Comparison of ENCODE assay signal across 1 cellular context in genomic region chr21:46458315-46459023, GRCh38.
TF ChIP-seq lines count a peak whose summit lies in the region.

Gene DIP2A (plus strand): TSS chr21:46458891. CDS start chr21:46459132, 241 bp downstream.

TF ChIP-seq in K562, 482 proteins besides CTCF, POLR2A, EP300 and RAD21 (continued from another document and continues in another):
- TF ChIP-seq STAG1 (CRISPR knock-in tag; IDR thresholded peaks at IDR 0.05; ENCODE audit: borderline replicate concordance) (no peak), CREB5 (CRISPR knock-in tag; IDR thresholded peaks at IDR 0.05) (no peak), SPI1 (IDR thresholded peaks at IDR 0.05; ENCODE audit: borderline replicate concordance, low read depth, low read length) (no peak), SP2 (IDR thresholded peaks at IDR 0.05; ENCODE audit: extremely low read depth, low read depth, low read length, poor library complexity, severe bottlenecking) (no peak), TCF7 (IDR thresholded peaks at IDR 0.05; ENCODE audit: borderline replicate concordance) (peak; percentile 50; the same call in 1 of the 2 replicates), ZNF57 (CRISPR knock-in tag; IDR thresholded peaks at IDR 0.05) (no peak), C11orf30 (IDR thresholded peaks at IDR 0.05; ENCODE audit: low read depth) (no peak; the same call in 1 of the 2 replicates), HBP1 (CRISPR knock-in tag; IDR thresholded peaks at IDR 0.05) (no peak), ZNF639 (CRISPR knock-in tag; conservative IDR thresholded peaks at IDR 0.05 in 1 of 2, IDR thresholded peaks at IDR 0.05 in 1 of 2) (peak in 1 of 2 experiments; percentile 93; a peak in 2 of 4 replicates), ZBTB8A (IDR thresholded peaks at IDR 0.05; ENCODE audit: partially characterized antibody) (no peak), CREM (IDR thresholded peaks at IDR 0.05; ENCODE audit: low read depth) (peak; percentile 81), ZNF583 (CRISPR knock-in tag; IDR thresholded peaks at IDR 0.05) (peak; percentile 94), HNRNPLL (IDR thresholded peaks at IDR 0.05; ENCODE audit: low read depth, low read length, poor library complexity, severe bottlenecking) (peak; percentile 61), ATF3 (IDR thresholded peaks at IDR 0.05) (no peak), ATF3 (CRISPR knock-in tag; conservative IDR thresholded peaks at IDR 0.05) (peak; percentile 66; the same call in 1 of the 2 replicates), NCOR1 (IDR thresholded peaks at IDR 0.05) (peak; percentile 61), MAFK (IDR thresholded peaks at IDR 0.05; ENCODE audit: low read length) (no peak), GABPB2 (CRISPR knock-in tag; conservative IDR thresholded peaks at IDR 0.05) (no peak), KAT7 (CRISPR knock-in tag; IDR thresholded peaks at IDR 0.05; ENCODE audit: borderline replicate concordance) (no peak; the same call in 1 of the 2 replicates), CHD1 (IDR thresholded peaks at IDR 0.05; ENCODE audit: low read length) (peak; percentile 62), ZNF699 (CRISPR knock-in tag; IDR thresholded peaks at IDR 0.05; ENCODE audit: insufficient replicate concordance) (no peak), ZNF449 (CRISPR knock-in tag; IDR thresholded peaks at IDR 0.05) (no peak), MCM3 (IDR thresholded peaks at IDR 0.05) (no peak), RBM14 (IDR thresholded peaks at IDR 0.05; ENCODE audit: borderline replicate concordance, insufficient read depth, low read depth, low read length) (0 out of 2 replicates have a peak, but pooled peaks have one; percentile 77), ELF2 (CRISPR knock-in tag; IDR thresholded peaks at IDR 0.05) (0 out of 2 replicates have a peak, but pooled peaks have one; percentile 59), DIDO1 (tag; IDR thresholded peaks at IDR 0.05; ENCODE audit: low read depth) (0 out of 2 replicates have a peak, but pooled peaks have one; percentile 26), LEF1 (IDR thresholded peaks at IDR 0.05) (no peak), SREBF2 (CRISPR knock-in tag; IDR thresholded peaks at IDR 0.05) (no peak), ATF1 (CRISPR knock-in tag; IDR thresholded peaks at IDR 0.05) (0 out of 2 replicates have a peak, but pooled peaks have one; percentile 41), ATF1 (tag; IDR thresholded peaks at IDR 0.05) (peak; percentile 91), MCM7 (IDR thresholded peaks at IDR 0.05) (no peak), HEY1 (CRISPR knock-in tag; IDR thresholded peaks at IDR 0.05; ENCODE audit: borderline replicate concordance) (no peak), ZNF436 (CRISPR knock-in tag; IDR thresholded peaks at IDR 0.05) (no peak), ZNF830 (CRISPR knock-in tag; IDR thresholded peaks at IDR 0.05) (no peak), EHMT2 (IDR thresholded peaks at IDR 0.05) (no peak), SMARCC2 (IDR thresholded peaks at IDR 0.05; ENCODE audit: low read depth) (no peak), RERE (CRISPR knock-in tag; IDR thresholded peaks at IDR 0.05; ENCODE audit: borderline replicate concordance) (0 out of 2 replicates have a peak, but pooled peaks have one; percentile 26), POU5F1 (IDR thresholded peaks at IDR 0.05; ENCODE audit: borderline replicate concordance, low read depth, low read length, partially characterized antibody) (no peak), NFE2L1 (tag; IDR thresholded peaks at IDR 0.05; ENCODE audit: borderline replicate concordance, low read depth) (no peak), MXD1 (CRISPR knock-in tag; IDR thresholded peaks at IDR 0.05; ENCODE audit: borderline replicate concordance, poor library complexity, severe bottlenecking) (no peak), ZSCAN32 (CRISPR knock-in tag; IDR thresholded peaks at IDR 0.05) (no peak), HCFC1 (IDR thresholded peaks at IDR 0.05; ENCODE audit: low read depth, low read length) (peak; percentile 70), CBFA2T2 (conservative IDR thresholded peaks at IDR 0.05) (no peak), POLR2H (tag; IDR thresholded peaks at IDR 0.05; ENCODE audit: low read depth) (peak; percentile 95), NFYB (IDR thresholded peaks at IDR 0.05; ENCODE audit: extremely low read depth, insufficient read length) (peak; percentile 87), ZBTB5 (IDR thresholded peaks at IDR 0.05) (no peak), EGR1 (conservative IDR thresholded peaks at IDR 0.05) (peak; percentile 98), ZNF408 (CRISPR knock-in tag; IDR thresholded peaks at IDR 0.05; ENCODE audit: low read depth) (no peak), CTCFL (IDR thresholded peaks at IDR 0.05; ENCODE audit: borderline replicate concordance, insufficient read depth, low read depth, low read length, poor library complexity, severe bottlenecking) (no peak), TAF9B (IDR thresholded peaks at IDR 0.05; ENCODE audit: partially characterized antibody) (no peak), NR0B1 (IDR thresholded peaks at IDR 0.05; ENCODE audit: partially characterized antibody) (no peak)
